ENCODE assay signal across 23 cellular contexts in genomic region chr5:60675286-60675685, GRCh38. TPM values are rescaled to one million over a fixed set of nuclear protein-coding genes. Genes with fewer than 3 reads are reported as not detected.
DNase-seq lines count a peak whose midpoint lies in the region; ATAC-seq and TF ChIP-seq lines count a peak whose summit lies in the region.
"Had no signal": no experiment of that assay in that cellular context is flagged by ENCODE, and none has a peak within 500 bp of the region (broad histone marks: within the 10 kb centered on the region; RNA-seq: fewer than 3 reads in every experiment).

No MANE protein-coding gene starts in this region.

- DNase-seq in HFFc6: no peak
- DNase-seq in SK-N-MC (ENCODE audit: low read depth, low spot score): no peak
- no peak for DNase-seq in occipital lobe (lab: John Stamatoyannopoulos, UW)
- DNase-seq in esophagus squamous epithelium (lab: John Stamatoyannopoulos, UW): no peak
- no peak for DNase-seq in natural killer cell
- DNase-seq: AML-193; CD4-positive, alpha-beta T cell; HCEC 1CT; Kasumi-1; MV-4-11; NCI-H1105; NCI-H1436 treated with DMSO at 0.1 percent for 48 hours; NCI-H1930; NCI-H446; NCI-H524 treated with DMSO at 0.1 percent for 48 hours; NCI-H774 had no signal

- no peak overlapping the region for H3K9ac ChIP-seq in SK-N-MC (ENCODE audit: insufficient read length)
- H3K9ac ChIP-seq: BLaER1 treated with 17β-estradiol and CSF1 and Interleukin-3, amounts not matched to agents 10 nM and 100 nM had no signal

- H3K27me3 ChIP-seq in esophagus squamous epithelium: no peaks in the 10 kb centered on the region
- H3K27me3 ChIP-seq: BLaER1 treated with 17β-estradiol and CSF1 and Interleukin-3, amounts not matched to agents 10 nM and 100 nM; SJSA1 had no signal

- intact Hi-C loops in esophagus squamous epithelium (cut with DNase I): loop anchor here (10.0 kb wide), 1 partner anchor 860 kb away; no protein-coding TSS in a partner anchor
- intact Hi-C loops in natural killer cell (cut with micrococcal nuclease): loop anchor here (10.0 kb wide), 1 partner anchor 280 kb away; no protein-coding TSS in a partner anchor

- H3K4me1 Mint-ChIP-seq in HFFc6 (ENCODE audit: low read depth) (peaks cover 27% of the 10 kb centered on the region), nephron (peaks cover 3% of the 10 kb centered on the region), natural killer cell (peaks cover 0 to 9% of the 10 kb centered on the region in 2 donors)

- no peaks in the 10 kb centered on the region for H3K36me3 Mint-ChIP-seq in HFFc6 (ENCODE audit: low read depth)
- no peaks in the 10 kb centered on the region for H3K36me3 Mint-ChIP-seq in nephron (ENCODE audit: low read depth)
- no peaks in the 10 kb centered on the region for H3K36me3 Mint-ChIP-seq in natural killer cell

- H3K4me3 ChIP-seq in SK-N-MC: no peak overlapping the region
- H3K4me3 ChIP-seq in esophagus squamous epithelium: no peak overlapping the region
- H3K4me3 ChIP-seq: A549; BLaER1 treated with 17β-estradiol and CSF1 and Interleukin-3, amounts not matched to agents 10 nM and 100 nM; K562; SJSA1 had no signal

- H3K27ac Mint-ChIP-seq in HFFc6: 0 out of 2 replicates have a peak overlapping the region, but pooled peaks have one; percentile 29
- peak overlapping the region; percentile 74 to 94 (median 81) for H3K27ac Mint-ChIP-seq in nephron
- H3K27ac Mint-ChIP-seq in natural killer cell: no peak overlapping the region
- H3K27ac Mint-ChIP-seq: CD4-positive, alpha-beta T cell had no signal

- TF ChIP-seq CTCF in HFFc6 (IDR thresholded peaks at IDR 0.05): no peak
- no peak for TF ChIP-seq CTCF in nephron (IDR thresholded peaks at IDR 0.05; ENCODE audit: unreplicated experiment in 3 of 3)
- no peak for TF ChIP-seq CTCF in esophagus squamous epithelium (IDR thresholded peaks at IDR 0.05)
- TF ChIP-seq CTCF in natural killer cell (IDR thresholded peaks at IDR 0.05): no peak

- H3K27me3 Mint-ChIP-seq in HFFc6 (ENCODE audit: insufficient read depth) (no peaks in the 10 kb centered on the region; the same call in 1 of the 2 replicates), nephron (ENCODE audit: low read depth) (no peaks in the 10 kb centered on the region), natural killer cell (ENCODE audit: low read depth in 2 of 2) (no peaks in the 10 kb centered on the region)
- H3K27me3 Mint-ChIP-seq: CD4-positive, alpha-beta T cell had no signal

- H3K4me3 Mint-ChIP-seq in HFFc6 (no peak overlapping the region), nephron (no peak overlapping the region), natural killer cell (no peak overlapping the region)
- H3K4me3 Mint-ChIP-seq: CD4-positive, alpha-beta T cell had no signal

- WGBS in esophagus squamous epithelium, 2 donors: 96 to 100% methylated on average over 1 of the region's 1 CpG

- no peak for TF ChIP-seq POLR2A in esophagus squamous epithelium (IDR thresholded peaks at IDR 0.05)

- H3K36me3 ChIP-seq in SK-N-MC (ENCODE audit: insufficient read depth, low read length): peaks cover 11% of the 10 kb centered on the region; the same call in 1 of the 2 replicates
- H3K36me3 ChIP-seq in esophagus squamous epithelium: no peaks in the 10 kb centered on the region

- peaks cover 0 to 7% (median 0%) of the 10 kb centered on the region in 3 donors for H3K4me1 ChIP-seq in esophagus squamous epithelium

- H3K27ac ChIP-seq in SK-N-MC: peak overlapping the region; percentile 94; the same call in 1 of the 2 replicates
- no peak overlapping the region for H3K27ac ChIP-seq in esophagus squamous epithelium
- H3K27ac ChIP-seq: A549; BLaER1 treated with 17β-estradiol and CSF1 and Interleukin-3, amounts not matched to agents 10 nM and 100 nM; SJSA1 had no signal

- no peaks in the 10 kb centered on the region for H3K9me3 ChIP-seq in SK-N-MC (ENCODE audit: low read depth, low read length)
- H3K9me3 ChIP-seq in esophagus squamous epithelium: no peaks in the 10 kb centered on the region
- H3K9me3 ChIP-seq: A549; BLaER1 treated with 17β-estradiol and CSF1 and Interleukin-3, amounts not matched to agents 10 nM and 100 nM; SJSA1 had no signal

- no peak for ATAC-seq in natural killer cell
- no peak for ATAC-seq in GM18861 (IDR thresholded peaks at IDR 0.05; ENCODE audit: unreplicated experiment)
- ATAC-seq: A549, K562, Right ventricle myocardium inferior had no signal

- H3K9me3 Mint-ChIP-seq in HFFc6 (no peaks in the 10 kb centered on the region), nephron (no peaks in the 10 kb centered on the region), natural killer cell (no peaks in the 10 kb centered on the region)
- H3K9me3 Mint-ChIP-seq: CD4-positive, alpha-beta T cell had no signal

RNA-seq across cellular contexts. Expression of gene DEPDC1B, which starts 24.7 kb away (rescaled TPM):
- 1 to 10 TPM; 2.7 to 8.5 (median 6.5) TPM for total RNA-seq in HFFc6 (2021; fragmentation: NEBNext Ultra II Directional; extraction: Animal tissue kit (Norgen Biotek cat#: 25700))
- total RNA-seq in occipital lobe: 10.3 TPM
- 10 to 100 TPM in 1 of 4 donors, 1 to 10 TPM in 3; 1.9 to 10.3 (median 5.3) TPM for total RNA-seq in esophagus squamous epithelium
- total RNA-seq in natural killer cell: 1 to 10 TPM; 1.2 to 1.3 (median 1.2) TPM

Comparison
In these comparisons a context has a peak if more than half of its experiments do, and no peak if none do; other contexts are left out.
1. H3K27ac Mint-ChIP-seq: peak in HFFc6 (single experiment) and nephron (3 of 3); none in natural killer cell (0 of 2).